In genomic region chr15:41940441-41940857, GRCh38 we compare ENCODE assay signal across 9 cellular contexts. TPM values are rescaled to one million over a fixed set of nuclear protein-coding genes. Genes with fewer than 3 reads are reported as not detected.
DNase-seq lines count a peak whose midpoint lies in the region; TF ChIP-seq lines count a peak whose summit lies in the region.
"Had no signal": no experiment of that assay in that cellular context is flagged by ENCODE, and none has a peak within 500 bp of the region (broad histone marks: within the 10 kb centered on the region; RNA-seq: fewer than 3 reads in every experiment).

No MANE protein-coding gene starts in this region.

- H3K36me3 ChIP-seq in fibroblast of lung (ENCODE audit: control insufficient read depth, insufficient read depth, low read length) (peaks cover 6% of the 10 kb centered on the region), uterus (no peaks in the 10 kb centered on the region)
- H3K36me3 ChIP-seq: breast epithelium had no signal

- no peak for TF ChIP-seq CTCF in fibroblast of lung (conservative IDR thresholded peaks at IDR 0.05 in 1 of 2, IDR thresholded peaks at IDR 0.05 in 1 of 2; ENCODE audit: low read depth in 1 of 2, low read length in 2 of 2)
- TF ChIP-seq CTCF in uterus (IDR thresholded peaks at IDR 0.05) = no peak

- H3K27ac ChIP-seq in fibroblast of lung (ENCODE audit: insufficient read depth, low read length) (peak overlapping the region; percentile 43), uterus (peak overlapping the region in 1 of 2 donors; percentile 19)

- peak overlapping the region; percentile 38 for H3K4me2 ChIP-seq in fibroblast of lung (ENCODE audit: extremely low read depth, insufficient read depth, low read length)

- H3K9me3 ChIP-seq in fibroblast of lung (ENCODE audit: control insufficient read depth, insufficient read depth, low read depth, low read length) (no peaks in the 10 kb centered on the region), uterus (no peaks in the 10 kb centered on the region)
- H3K9me3 ChIP-seq: breast epithelium had no signal

- H3K9ac ChIP-seq in fibroblast of lung (ENCODE audit: insufficient read depth, low read length) = no peak overlapping the region

- no peak overlapping the region for H2AFZ ChIP-seq in fibroblast of lung (ENCODE audit: low read length)

- peaks cover 38% of the 10 kb centered on the region for H3K4me1 ChIP-seq in fibroblast of lung (ENCODE audit: control insufficient read depth, extremely low read depth, insufficient read depth, low read length)
- peaks cover 0 to 13% of the 10 kb centered on the region in 2 donors for H3K4me1 ChIP-seq in uterus
- H3K4me1 ChIP-seq: breast epithelium had no signal

- intact Hi-C loops in uterus (cut with DNase I; ENCODE audit: low total_unique reads) = no loop called here

- H3K27me3 ChIP-seq in fibroblast of lung (ENCODE audit: control insufficient read depth, insufficient read depth, low read length) (no peaks in the 10 kb centered on the region), uterus (no peaks in the 10 kb centered on the region)
- H3K27me3 ChIP-seq: breast epithelium had no signal

- no peaks in the 10 kb centered on the region for H4K20me1 ChIP-seq in fibroblast of lung (ENCODE audit: control insufficient read depth, extremely low read depth, insufficient read depth, low read length)

- H3K4me3 ChIP-seq in fibroblast of lung (replicated peaks in 1 of 4; ENCODE audit: control extremely low read depth in 1 of 4, insufficient read depth in 1 of 4, low read depth in 3 of 4, low read length in 4 of 4) (no peak overlapping the region), uterus (no peak overlapping the region)
- H3K4me3 ChIP-seq: breast epithelium had no signal

- peaks cover 13% of the 10 kb centered on the region for H3K79me2 ChIP-seq in fibroblast of lung (ENCODE audit: control insufficient read depth, insufficient read depth, low read length)

- DNase-seq in HT1080 (ENCODE audit: low read depth) = peak; percentile 97
- DNase-seq in activated CD8-positive, alpha-beta memory T cell treated with anti-CD3 and anti-CD28 coated beads for 24 hours = peak; percentile 75
- DNase-seq in fibroblast of lung (ENCODE audit: low read depth in 2 of 2) = peak; percentile 60 to 93
- peak in 2 of 3 donors; percentile 18 to 22 for DNase-seq in stimulated activated CD4-positive, alpha-beta T cell treated with anti-CD3 and anti-CD28 coated beads, TNF-alpha, amount 100 ng/mL, for 1 hour (ENCODE audit: low read depth in 3 of 3, low spot score in 1 of 3)
- DNase-seq in cerebellar nuclear complex (lab: John Stamatoyannopoulos, UW) = no peak
- no peak for DNase-seq in NCI-H1436 treated with DMSO at 0.1 percent for 48 hours (lab: John Stamatoyannopoulos, UW)
- no peak for DNase-seq in NCI-H1105 treated with DMSO at 0.1 percent for 48 hours (lab: John Stamatoyannopoulos, UW)
- DNase-seq in uterus = no peak

- TF ChIP-seq POLR2A in uterus (IDR thresholded peaks at IDR 0.05) = no peak

RNA-seq across cellular contexts. Expression of gene EHD4, which starts 31.9 kb away (rescaled TPM):
- total RNA-seq in HT1080 (2014; rRNA removed; shearing (Covaris generic)) = 50.9 and 58.9 TPM in 2 replicates
- 66.6 and 72.9 TPM in 2 replicates for polyA plus RNA-seq in HT1080 (2015; cell fraction: cytosol; rRNA removed)
- polyA plus RNA-seq in HT1080 (2015; cell fraction: nucleus; rRNA removed) = 68.7 and 73.4 TPM in 2 replicates
- total RNA-seq in fibroblast of lung (9.5 and 22.0 TPM in 2 replicates), uterus (10 to 100 TPM; 12.8 to 45.2 (median 26.1) TPM)
- 19.3 and 37.0 TPM in 2 replicates for polyA plus RNA-seq in fibroblast of lung
- 18.3 and 34.2 TPM in 2 replicates for polyA plus RNA-seq in fibroblast of lung (2012)
- 30.0 and 48.4 TPM in 2 replicates for polyA minus RNA-seq in fibroblast of lung (ENCODE audit: low replicate concordance)

RNA-seq across cellular contexts. Expression of gene SPTBN5, which starts 46.6 kb away (rescaled TPM):
- total RNA-seq in HT1080 (2014; rRNA removed; shearing (Covaris generic)) = 2.3 and 3.9 TPM in 2 replicates
- 0.53 and 0.55 TPM in 2 replicates for polyA plus RNA-seq in HT1080 (2015; cell fraction: cytosol; rRNA removed)
- 8.3 and 10.4 TPM in 2 replicates for polyA plus RNA-seq in HT1080 (2015; cell fraction: nucleus; rRNA removed)
- total RNA-seq in fibroblast of lung (0.26 and 0.66 TPM in 2 replicates), uterus (under 1 TPM in 3 of 4 donors, not detected in 1; 0.51 to 0.76 (median 0.61) TPM)
- polyA plus RNA-seq in fibroblast of lung = 0.21 and 0.43 TPM in 2 replicates
- polyA plus RNA-seq in fibroblast of lung (2012) = 0.30 and 0.35 TPM in 2 replicates
- 0.04 and 0.20 TPM in 2 replicates for polyA minus RNA-seq in fibroblast of lung (ENCODE audit: low replicate concordance)

Comparison
In these comparisons a context has a peak if more than half of its experiments do, and no peak if none do; other contexts are left out.
1. DNase-seq: peak in HT1080 (single experiment), activated CD8-positive, alpha-beta memory T cell treated with anti-CD3 and anti-CD28 coated beads for 24 hours (single experiment), fibroblast of lung (2 of 2) and stimulated activated CD4-positive, alpha-beta T cell treated with anti-CD3 and anti-CD28 coated beads, TNF-alpha, amount 100 ng/mL, for 1 hour (2 of 3); none in cerebellar nuclear complex (0 of 2), NCI-H1436 treated with DMSO at 0.1 percent for 48 hours (single experiment), NCI-H1105 treated with DMSO at 0.1 percent for 48 hours (single experiment) and uterus (0 of 2).